8 cellular contexts compared by ENCODE assay signal in the genomic region with DNA sequence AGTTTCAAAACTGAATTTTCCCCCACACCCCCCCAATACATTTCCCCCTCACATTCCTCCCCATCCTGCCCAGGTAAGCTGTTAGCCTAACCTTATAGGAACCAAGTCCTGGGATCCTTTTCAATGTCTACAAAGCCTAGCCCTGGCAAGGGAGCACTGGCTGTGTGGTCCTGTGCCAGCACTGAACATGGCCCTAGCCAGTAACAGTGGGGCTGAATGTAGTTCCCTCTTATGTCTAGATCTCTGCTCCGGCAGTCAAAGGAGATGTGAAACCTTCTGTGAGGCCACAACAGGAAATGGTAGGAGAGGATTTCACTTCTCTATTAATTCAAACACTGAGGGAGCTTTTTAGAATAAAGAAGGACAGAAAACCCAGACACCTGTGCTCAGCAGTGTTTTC. TPM values are rescaled to one million over a fixed set of nuclear protein-coding genes. Genes with fewer than 3 reads are reported as not detected.
DNase-seq lines count a peak whose midpoint lies in the region; ATAC-seq and TF ChIP-seq lines count a peak whose summit lies in the region.

No MANE protein-coding gene starts in this region.

- no peak for TF ChIP-seq CTCF in natural killer cell (IDR thresholded peaks at IDR 0.05)

- H3K4me1 Mint-ChIP-seq in activated CD4-positive, alpha-beta memory T cell treated with anti-CD3 and anti-CD28 coated beads, Interleukin-2, amount 10 ng/mL, durations not matched to agents 7 days and 5 days = peaks cover 73% of the 10 kb centered on the region
- H3K4me1 Mint-ChIP-seq in natural killer cell = peaks cover 61 to 62% of the 10 kb centered on the region in 2 donors

- intact Hi-C loops in natural killer cell (cut with micrococcal nuclease) = loop anchor here (5.0 to 10.0 kb wide), 2 partner anchors 52 to 259 kb away; no protein-coding TSS in a partner anchor

- peak overlapping the region; percentile 81 for H3K27ac Mint-ChIP-seq in activated CD4-positive, alpha-beta memory T cell treated with anti-CD3 and anti-CD28 coated beads, Interleukin-2, amount 10 ng/mL, durations not matched to agents 7 days and 5 days
- peak overlapping the region; percentile 92 to 98 for H3K27ac Mint-ChIP-seq in natural killer cell

- POLR2A ChIA-PET in activated CD4-positive, alpha-beta memory T cell treated with anti-CD3 and anti-CD28 coated beads, Interleukin-2, amount 10 ng/mL, durations not matched to agents 7 days and 5 days (lab: Charles Lee) = interaction anchor here (0.5 to 8.5 kb wide), 7 partner anchors 8 to 99 kb away, joined by 3 to 303 read pairs (median 6); a partner anchor contains a TSS

- no peaks in the 10 kb centered on the region for H3K27me3 Mint-ChIP-seq in activated CD4-positive, alpha-beta memory T cell treated with anti-CD3 and anti-CD28 coated beads, Interleukin-2, amount 10 ng/mL, durations not matched to agents 7 days and 5 days
- H3K27me3 Mint-ChIP-seq in natural killer cell (ENCODE audit: low read depth in 2 of 2) = no peaks in the 10 kb centered on the region

- H3K4me3 Mint-ChIP-seq in activated CD4-positive, alpha-beta memory T cell treated with anti-CD3 and anti-CD28 coated beads, Interleukin-2, amount 10 ng/mL, durations not matched to agents 7 days and 5 days = peak overlapping the region; percentile 54
- H3K4me3 Mint-ChIP-seq in natural killer cell = peak overlapping the region; percentile 69

- no peaks in the 10 kb centered on the region for H3K9me3 Mint-ChIP-seq in activated CD4-positive, alpha-beta memory T cell treated with anti-CD3 and anti-CD28 coated beads, Interleukin-2, amount 10 ng/mL, durations not matched to agents 7 days and 5 days
- no peaks in the 10 kb centered on the region for H3K9me3 Mint-ChIP-seq in natural killer cell

- ATAC-seq in GM19324 (IDR thresholded peaks at IDR 0.05; ENCODE audit: low FRiP score, unreplicated experiment) = peak; percentile 45
- ATAC-seq in HG03442 (IDR thresholded peaks at IDR 0.05; ENCODE audit: unreplicated experiment) = peak; percentile 28
- peak; percentile 27 to 66 (median 43) for ATAC-seq in natural killer cell

- CTCF ChIA-PET in activated CD4-positive, alpha-beta memory T cell treated with anti-CD3 and anti-CD28 coated beads, Interleukin-2, amount 10 ng/mL, durations not matched to agents 7 days and 5 days (lab: Charles Lee) = interaction anchor here (0.6 to 8.6 kb wide), 7 partner anchors 10 to 65 kb away, joined by 3 to 136 read pairs (median 6); a partner anchor contains a TSS

- DNase-seq in Ammon's horn (ENCODE audit: low spot score) = peak; percentile 64
- peak; percentile 37 for DNase-seq in activated CD4-positive, alpha-beta memory T cell treated with anti-CD3 and anti-CD28 coated beads, Interleukin-2, amount 10 ng/mL, durations not matched to agents 7 days and 5 days
- no peak for DNase-seq in natural killer cell
- no peak for DNase-seq in NCI-H1105 treated with DMSO at 0.1 percent for 48 hours (lab: John Stamatoyannopoulos, UW)
- no peak for DNase-seq in NCI-H446 (lab: John Stamatoyannopoulos, UW)
- no peak for DNase-seq in retina

- peaks cover 6% of the 10 kb centered on the region for H3K36me3 Mint-ChIP-seq in activated CD4-positive, alpha-beta memory T cell treated with anti-CD3 and anti-CD28 coated beads, Interleukin-2, amount 10 ng/mL, durations not matched to agents 7 days and 5 days (ENCODE audit: low read depth)
- no peaks in the 10 kb centered on the region for H3K36me3 Mint-ChIP-seq in natural killer cell

RNA-seq across cellular contexts. Expression of a gene that starts 3.4 kb away (rescaled TPM):
- 10 to 100 TPM; 19.1 to 20.0 TPM for total RNA-seq in activated CD4-positive, alpha-beta memory T cell treated with anti-CD3 and anti-CD28 coated beads, Interleukin-2, amount 10 ng/mL, durations not matched to agents 7 days and 5 days
- 10 to 100 TPM; 19.5 to 28.1 (median 23.0) TPM for total RNA-seq in natural killer cell

RNA-seq across cellular contexts. Expression of a gene that starts 8.6 kb away (rescaled TPM):
- 10 to 100 TPM; 54.0 to 54.3 TPM for total RNA-seq in activated CD4-positive, alpha-beta memory T cell treated with anti-CD3 and anti-CD28 coated beads, Interleukin-2, amount 10 ng/mL, durations not matched to agents 7 days and 5 days
- 10 to 100 TPM; 39.2 to 57.5 (median 48.1) TPM for total RNA-seq in natural killer cell

RNA-seq across cellular contexts. Expression of a gene that starts 24.1 kb away (rescaled TPM):
- 100 to 1,000 TPM; 290 to 297 TPM for total RNA-seq in activated CD4-positive, alpha-beta memory T cell treated with anti-CD3 and anti-CD28 coated beads, Interleukin-2, amount 10 ng/mL, durations not matched to agents 7 days and 5 days
- total RNA-seq in natural killer cell = 100 to 1,000 TPM; 653 to 886 (median 714) TPM

Comparison
In these comparisons a context has a peak if more than half of its experiments do, and no peak if none do; other contexts are left out.
1. DNase-seq: peak in Ammon's horn (single experiment) and activated CD4-positive, alpha-beta memory T cell treated with anti-CD3 and anti-CD28 coated beads, Interleukin-2, amount 10 ng/mL, durations not matched to agents 7 days and 5 days (single experiment); none in natural killer cell (single experiment), NCI-H1105 treated with DMSO at 0.1 percent for 48 hours (single experiment), NCI-H446 (0 of 2) and retina (single experiment).
2. Peak in every context shown above with its lines, with median percentiles within 50 percentile points of each other: ATAC-seq.